ENCODE assay signal across 24 cellular contexts in genomic region chr5:172637740-172638139, GRCh38. TPM values are rescaled to one million over a fixed set of nuclear protein-coding genes. Genes with fewer than 3 reads are reported as not detected.
A peak's percentile ranks its signal among the peaks of the same experiment; 100 is the strongest.
DNase-seq lines count a peak whose midpoint lies in the region; ATAC-seq, FAIRE-seq and TF ChIP-seq lines count a peak whose summit lies in the region.
"Had no signal": no experiment of that assay in that cellular context is flagged by ENCODE, and none has a peak within 500 bp of the region (broad histone marks: within the 10 kb centered on the region; RNA-seq: fewer than 3 reads in every experiment).

No MANE protein-coding gene starts in this region.

- no peak overlapping the region for H2BK5ac ChIP-seq in H1 (ENCODE audit: low read depth, low read length)

- no peak overlapping the region for H3K9ac ChIP-seq in H1 (replicated peaks in 1 of 4; ENCODE audit: extremely low read depth in 1 of 4, low read depth in 3 of 4, low read length in 3 of 4)

- peaks cover 18% of the 10 kb centered on the region for H3K27me3 Mint-ChIP-seq in neural crest cell (ENCODE audit: low read depth)

- no peak overlapping the region for H2BK15ac ChIP-seq in H1 (ENCODE audit: low read length)

- no peaks in the 10 kb centered on the region for H3K36me3 ChIP-seq in H1 (ENCODE audit: control insufficient read depth in 2 of 4, insufficient read depth in 4 of 4, low read length in 3 of 4)
- H3K36me3 ChIP-seq in aorta (ENCODE audit: control insufficient read depth in 1 of 2, insufficient read depth in 2 of 2, low read length in 1 of 2) = no peaks in the 10 kb centered on the region
- H3K36me3 ChIP-seq: gastroesophageal sphincter had no signal

- TF ChIP-seq EP300 in H1 (IDR thresholded peaks at IDR 0.05; ENCODE audit: borderline replicate concordance in 1 of 2, low read depth in 2 of 2, low read length in 2 of 2) = no peak

- no peak overlapping the region for H3K27ac Mint-ChIP-seq in neural crest cell (ENCODE audit: unreplicated experiment)
- H3K27ac Mint-ChIP-seq: activated CD4-positive, alpha-beta memory T cell treated with anti-CD3 and anti-CD28 coated beads, Interleukin-2, amount 10 ng/mL, durations not matched to agents 7 days and 5 days; activated naive CD4-positive, alpha-beta T cell treated with anti-CD3 and anti-CD28 coated beads, Interleukin-2, amount 50 U/mL, for 24 hours; activated T-helper 17 cell treated with anti-CD3 and anti-CD28 coated beads, Interleukin-2, amount 50 U/mL, for 72 hours; CD4-positive, alpha-beta memory T cell; stimulated activated naive B cell treated with anti-CD40 and anti-IgM and Interleukin-4, amounts not matched to agents 10 μg/mL and 1 μg/mL and 100 μg/mL, for 72 hours; T-helper 1 cell treated with Interleukin-12 subunit alpha and Interleukin-12 subunit beta and Interleukin-4 antibody, amounts not matched to agents 30 μg/mL and 1 μg/mL, for 36 hours had no signal

- no peaks in the 10 kb centered on the region for H4K20me1 ChIP-seq in H1 (replicated peaks in 1 of 2; ENCODE audit: control insufficient read depth in 1 of 2, insufficient read depth in 2 of 2, low read length in 2 of 2)

- H3K4me3 ChIP-seq in H1 (ENCODE audit: extremely low read depth in 1 of 4, insufficient read depth in 2 of 4, low read depth in 3 of 4, low read length in 4 of 4) = no peak overlapping the region
- no peak overlapping the region for H3K4me3 ChIP-seq in aorta (ENCODE audit: low read length in 2 of 2)
- H3K4me3 ChIP-seq: gastroesophageal sphincter, hepatocyte, PC-9, skin epidermis had no signal

- H3K9me3 Mint-ChIP-seq in neural crest cell = no peaks in the 10 kb centered on the region
- H3K9me3 Mint-ChIP-seq: activated CD4-positive, alpha-beta memory T cell treated with anti-CD3 and anti-CD28 coated beads, Interleukin-2, amount 10 ng/mL, durations not matched to agents 7 days and 5 days; activated naive CD4-positive, alpha-beta T cell treated with anti-CD3 and anti-CD28 coated beads, Interleukin-2, amount 50 U/mL, for 24 hours; activated T-helper 17 cell treated with anti-CD3 and anti-CD28 coated beads, Interleukin-2, amount 50 U/mL, for 72 hours; CD4-positive, alpha-beta memory T cell; stimulated activated naive B cell treated with anti-CD40 and anti-IgM and Interleukin-4, amounts not matched to agents 10 μg/mL and 1 μg/mL and 100 μg/mL, for 72 hours; T-helper 1 cell treated with Interleukin-12 subunit alpha and Interleukin-12 subunit beta and Interleukin-4 antibody, amounts not matched to agents 30 μg/mL and 1 μg/mL, for 36 hours had no signal

- H2BK12ac ChIP-seq in H1 (ENCODE audit: low read depth, low read length) = no peak overlapping the region

- DNase-seq in activated effector memory CD4-positive, alpha-beta T cell treated with anti-CD3 and anti-CD28 coated beads, Interleukin-2, amount 50 U/mL, for 16 hours = peak; percentile 6
- DNase-seq in activated effector memory CD4-positive, alpha-beta T cell treated with Interleukin-2 at 50 U/mL for 16 hours = no peak
- DNase-seq in H1 (ENCODE audit: low read depth in 1 of 2, low spot score in 2 of 2) = no peak
- no peak for DNase-seq in neural crest cell (ENCODE audit: low read depth, low spot score)
- peak; percentile 4 to 37 for DNase-seq in aorta
- no peak for DNase-seq in cortex of kidney (lab: John Stamatoyannopoulos, UW)
- no peak for DNase-seq in iPS-NIHi7 (ENCODE audit: extremely low spot score)
- DNase-seq: activated CD4-positive, alpha-beta memory T cell treated with anti-CD3 and anti-CD28 coated beads, Interleukin-2, amount 10 ng/mL, durations not matched to agents 7 days and 5 days; activated CD8-positive, alpha-beta memory T cell treated with anti-CD3 and anti-CD28 coated beads, Interleukin-2, amount 50 U/mL, for 4 hours; AML-193; amygdala; CD4-positive, alpha-beta memory T cell; effector CD4-positive, alpha-beta T cell; stimulated activated naive B cell treated with anti-CD40 and anti-IgM and Interleukin-4, amounts not matched to agents 10 μg/mL and 1 μg/mL and 100 μg/mL, for 72 hours had no signal

- no peak for ATAC-seq in aorta (ENCODE audit: low FRiP score)
- ATAC-seq in GM19023 (IDR thresholded peaks at IDR 0.05; ENCODE audit: unreplicated experiment) = no peak
- ATAC-seq: activated T-helper 17 cell treated with anti-CD3 and anti-CD28 coated beads, Interleukin-2, amount 50 U/mL, for 72 hours; gastroesophageal sphincter; stimulated activated naive B cell treated with anti-CD40 and anti-IgM and Interleukin-4, amounts not matched to agents 10 μg/mL and 1 μg/mL and 100 μg/mL, for 72 hours had no signal

- no peak overlapping the region for H4K5ac ChIP-seq in H1 (ENCODE audit: insufficient read length, low read depth, low read length)

- peaks cover 13% of the 10 kb centered on the region for H3K4me1 Mint-ChIP-seq in neural crest cell
- H3K4me1 Mint-ChIP-seq: activated T-helper 17 cell treated with anti-CD3 and anti-CD28 coated beads, Interleukin-2, amount 50 U/mL, for 72 hours had no signal

- no peak overlapping the region for H2BK120ac ChIP-seq in H1 (replicated peaks; ENCODE audit: low read depth, low read length)

- no peak overlapping the region for H3K27ac ChIP-seq in H1 (ENCODE audit: low read depth, low read length)
- no peak overlapping the region for H3K27ac ChIP-seq in aorta (ENCODE audit: low read depth in 1 of 2, low read length in 2 of 2)
- H3K27ac ChIP-seq: gastroesophageal sphincter, hepatocyte, PC-9 had no signal

- no peak for TF ChIP-seq POLR2A in H1 (IDR thresholded peaks at IDR 0.05; ENCODE audit: control extremely low read depth in 1 of 2, low read depth in 2 of 2, low read length in 2 of 2)

- no peak overlapping the region for H3K23ac ChIP-seq in H1 (ENCODE audit: insufficient read length)

- H3K36me3 Mint-ChIP-seq in neural crest cell (ENCODE audit: low read depth) = no peaks in the 10 kb centered on the region
- H3K36me3 Mint-ChIP-seq: activated naive CD4-positive, alpha-beta T cell treated with anti-CD3 and anti-CD28 coated beads, Interleukin-2, amount 50 U/mL, for 24 hours; CD4-positive, alpha-beta memory T cell; stimulated activated naive B cell treated with anti-CD40 and anti-IgM and Interleukin-4, amounts not matched to agents 10 μg/mL and 1 μg/mL and 100 μg/mL, for 72 hours had no signal

- H4K91ac ChIP-seq in H1 (replicated peaks; ENCODE audit: insufficient read length, low read length) = peak overlapping the region; percentile 11

- no peak for TF ChIP-seq RAD21 in H1 (IDR thresholded peaks at IDR 0.05 in 1 of 2, conservative IDR thresholded peaks at IDR 0.05 in 1 of 2; ENCODE audit: low read depth in 2 of 2, low read length in 2 of 2)

- intact Hi-C loops in aorta (cut with DNase I) = no loop called here

- no peak overlapping the region for H3K14ac ChIP-seq in H1 (ENCODE audit: insufficient read length)

- H2AFZ ChIP-seq in H1 (ENCODE audit: low read length) = no peak overlapping the region
- H2AFZ ChIP-seq: hepatocyte, PC-9 had no signal

- H3K23me2 ChIP-seq in H1 (ENCODE audit: low read depth, low read length) = peaks cover 7% of the 10 kb centered on the region; the same call in 1 of the 2 replicates

- CTCF ChIA-PET in H1 (lab: Charles Lee; ENCODE audit: partially characterized antibody) = interaction anchor here (0.5 to 2.2 kb wide), 7 partner anchors 8 to 50 kb away, joined by 3 to 7 read pairs (median 3); no protein-coding TSS in a partner anchor

- H3K4me2 ChIP-seq in H1 (ENCODE audit: insufficient read depth in 1 of 2, low read depth in 2 of 2, low read length in 2 of 2) = no peak overlapping the region
- H3K4me2 ChIP-seq: hepatocyte, PC-9 had no signal

- H3K27me3 ChIP-seq in H1 (replicated peaks in 1 of 4; ENCODE audit: control insufficient read depth in 3 of 4, extremely low read depth in 1 of 4, insufficient read depth in 3 of 4, low read length in 3 of 4) (peaks cover 0 to 22% (median 14%) of the 10 kb centered on the region in 4 experiments; a peak in 6 of 7 replicates), aorta (ENCODE audit: control insufficient read depth in 1 of 2, insufficient read depth in 2 of 2, low read length in 1 of 2) (no peaks in the 10 kb centered on the region)
- H3K27me3 ChIP-seq: gastroesophageal sphincter had no signal

- H4K8ac ChIP-seq in H1 (ENCODE audit: extremely low read depth, insufficient read depth, low read length) = no peak overlapping the region

- no peak overlapping the region for H3K56ac ChIP-seq in H1 (replicated peaks; ENCODE audit: insufficient read length, low read depth, low read length)

- no peaks in the 10 kb centered on the region for H3K9me3 ChIP-seq in H1 (ENCODE audit: insufficient read depth in 2 of 2, low read depth in 1 of 2, low read length in 1 of 2)
- H3K9me3 ChIP-seq in aorta (ENCODE audit: control insufficient read depth, low read length) = no peaks in the 10 kb centered on the region
- H3K9me3 ChIP-seq: gastroesophageal sphincter had no signal

- H3K4me3 Mint-ChIP-seq in neural crest cell = peak overlapping the region; percentile 56
- H3K4me3 Mint-ChIP-seq: activated CD4-positive, alpha-beta memory T cell treated with anti-CD3 and anti-CD28 coated beads, Interleukin-2, amount 10 ng/mL, durations not matched to agents 7 days and 5 days; activated naive CD4-positive, alpha-beta T cell treated with anti-CD3 and anti-CD28 coated beads, Interleukin-2, amount 50 U/mL, for 24 hours; activated T-helper 17 cell treated with anti-CD3 and anti-CD28 coated beads, Interleukin-2, amount 50 U/mL, for 72 hours; CD4-positive, alpha-beta memory T cell; stimulated activated naive B cell treated with anti-CD40 and anti-IgM and Interleukin-4, amounts not matched to agents 10 μg/mL and 1 μg/mL and 100 μg/mL, for 72 hours; T-helper 1 cell treated with Interleukin-12 subunit alpha and Interleukin-12 subunit beta and Interleukin-4 antibody, amounts not matched to agents 30 μg/mL and 1 μg/mL, for 36 hours had no signal

- no peak overlapping the region for H2AK5ac ChIP-seq in H1 (ENCODE audit: low read depth, low read length)

- no peaks in the 10 kb centered on the region for H3K79me1 ChIP-seq in H1 (ENCODE audit: low read depth, low read length)

- POLR2A ChIA-PET in H1 (lab: Charles Lee; ENCODE audit: partially characterized antibody) = no interaction called here

- 93% methylated on average over 2 of the region's 2 CpGs; no CpG with 5 or more reads in 1 of the 2 experiments for WGBS in H1 (ENCODE audit: extremely low coverage in 1 of 2, insufficient coverage in 1 of 2, insufficient read length in 1 of 2, insufficient replicate concordance in 2 of 2, low coverage in 1 of 2, low lambda C conversion rate in 2 of 2, missing lambda C conversion rate in 1 of 2), 2 experiments
- WGBS in aorta, 2 donors = 85 to 92% methylated on average over 2 of the region's 2 CpGs

- peak overlapping the region; percentile 16; the same call in 1 of the 2 replicates for H2BK20ac ChIP-seq in H1 (ENCODE audit: low read length)

- no peaks in the 10 kb centered on the region for H3K79me2 ChIP-seq in H1 (ENCODE audit: control insufficient read depth in 1 of 2, insufficient read depth in 2 of 2, low read length in 2 of 2)
- H3K79me2 ChIP-seq: hepatocyte had no signal

- H3K4me1 ChIP-seq in H1 (replicated peaks in 1 of 4; ENCODE audit: control insufficient read depth in 3 of 4, insufficient read depth in 4 of 4, low read length in 3 of 4) (peaks cover 0 to 13% (median 2%) of the 10 kb centered on the region in 4 experiments; a peak in 2 of 7 replicates), aorta (ENCODE audit: control insufficient read depth in 1 of 2, insufficient read depth in 2 of 2, low read length in 2 of 2) (no peaks in the 10 kb centered on the region)

- no peak overlapping the region for H3K4ac ChIP-seq in H1 (replicated peaks; ENCODE audit: insufficient read length, low read depth, low read length)

- TF ChIP-seq CTCF in H1 (IDR thresholded peaks at IDR 0.05; ENCODE audit: control extremely low read depth in 1 of 3, insufficient read depth in 1 of 3, low read depth in 1 of 3, low read length in 3 of 3) (no peak), neural crest cell (conservative IDR thresholded peaks at IDR 0.05) (no peak)

- FAIRE-seq in H1 (lab: Jason Lieb, UNC) = no peak
- FAIRE-seq: GM12892, TTC549 had no signal

- H3K18ac ChIP-seq in H1 (ENCODE audit: extremely low read depth, low read length) = no peak overlapping the region; the same call in 1 of the 2 replicates

RNA-seq across cellular contexts. Expression of gene NEURL1B, which starts 3.3 kb away (rescaled TPM):
- total RNA-seq in H1 (2021; fragmentation: NEBNext Ultra II Directional; extraction: Animal tissue kit (Norgen Biotek cat#: 25700)) = 5.7 and 6.1 TPM in 2 replicates
- polyA plus RNA-seq in H1 (2011; rRNA removed) (3.3 and 5.4 TPM in 2 replicates), aorta (1 to 10 TPM; 1.9 to 3.5 TPM)
- 4.8 TPM for polyA plus RNA-seq in H1 (2011; cell fraction: cytosol; rRNA removed)
- 15.7 TPM for polyA plus RNA-seq in H1 (2011; cell fraction: nucleus; rRNA removed)
- polyA plus RNA-seq in H1 (2012, experiment 1 of 2) = 4.5 to 5.3 TPM (median 4.5 TPM) in 4 replicates
- polyA plus RNA-seq in H1 (2012, experiment 2 of 2) = 4.2 TPM
- polyA plus RNA-seq in H1 (2013, experiment 1 of 2) = 2.9 TPM
- polyA plus RNA-seq in H1 (2013, experiment 2 of 2) = 2.8 TPM
- polyA minus RNA-seq in H1 (2011; rRNA and poly(A)+ RNA removed) = 3.9 and 4.0 TPM in 2 replicates
- 5.5 TPM for polyA minus RNA-seq in H1 (2011; cell fraction: cytosol; rRNA and poly(A)+ RNA removed)
- polyA minus RNA-seq in H1 (2011; cell fraction: nucleus; rRNA and poly(A)+ RNA removed) = 4.4 TPM
- total RNA-seq in neural crest cell (5.7 and 6.1 TPM in 2 replicates), aorta (10 to 100 TPM; 46.1 to 65.8 TPM)

Comparison
In these comparisons a context has a peak if more than half of its experiments do, and no peak if none do; other contexts are left out.
1. DNase-seq: peak in activated effector memory CD4-positive, alpha-beta T cell treated with anti-CD3 and anti-CD28 coated beads, Interleukin-2, amount 50 U/mL, for 16 hours (single experiment) and aorta (2 of 2); none in activated effector memory CD4-positive, alpha-beta T cell treated with Interleukin-2 at 50 U/mL for 16 hours (single experiment), H1 (0 of 2), neural crest cell (single experiment), cortex of kidney (single experiment) and iPS-NIHi7 (single experiment).